In genomic region chr2:235957231-235957630, GRCh38 we compare ENCODE assay signal across 16 cellular contexts.
DNase-seq lines count a peak whose midpoint lies in the region; ATAC-seq and TF ChIP-seq lines count a peak whose summit lies in the region.
"Had no signal": no experiment of that assay in that cellular context is flagged by ENCODE, and none has a peak within 500 bp of the region (broad histone marks: within the 10 kb centered on the region; RNA-seq: fewer than 3 reads in every experiment).

No MANE protein-coding gene starts in this region.

- H4K20me1 ChIP-seq in osteoblast (ENCODE audit: insufficient read depth, low read length), result no peaks in the 10 kb centered on the region

- no peak for TF ChIP-seq CTCF in osteoblast (IDR thresholded peaks at IDR 0.05; ENCODE audit: extremely low read depth, low read depth, low read length)

- H3K27me3 ChIP-seq in osteoblast (ENCODE audit: insufficient read depth, low read length), result no peaks in the 10 kb centered on the region

- H3K9me3 ChIP-seq in osteoblast (ENCODE audit: low read depth, low read length), result no peaks in the 10 kb centered on the region
- H3K9me3 ChIP-seq: Caco-2 had no signal

- H3K79me2 ChIP-seq in osteoblast (ENCODE audit: insufficient read depth, low read length), result no peaks in the 10 kb centered on the region

- H3K27ac ChIP-seq in osteoblast (ENCODE audit: low read depth, low read length), result no peak overlapping the region
- H3K27ac ChIP-seq: GM23248 had no signal

- no peak overlapping the region for H3K4me3 ChIP-seq in osteoblast (ENCODE audit: insufficient read depth, low read length)
- H3K4me3 ChIP-seq: GM12878, GM23248 had no signal

- no peak overlapping the region for H3K4me2 ChIP-seq in osteoblast (ENCODE audit: insufficient read depth, low read length)

- H2AFZ ChIP-seq in osteoblast (ENCODE audit: low read length), result no peak overlapping the region
- H2AFZ ChIP-seq: GM23248 had no signal

- peak; percentile 87 for DNase-seq in G401 (ENCODE audit: low spot score)
- peak; percentile 38 for DNase-seq in NCI-H146 (lab: John Stamatoyannopoulos, UW)
- peak; percentile 20 to 32 for DNase-seq in cerebellar nuclear complex (lab: John Stamatoyannopoulos, UW)
- peak; percentile 51 for DNase-seq in osteoblast (ENCODE audit: insufficient read length, low spot score, missing footprints)
- no peak for DNase-seq in stimulated activated naive CD8-positive, alpha-beta T cell treated with anti-CD3 and anti-CD28 coated beads, Interleukin-15, Interleukin-2, amounts not matched to agents 100 U/mL and 50 U/mL, for 24 hours
- DNase-seq in COR-L47 (lab: John Stamatoyannopoulos, UW), result no peak
- DNase-seq: Caco-2; CD4-positive, alpha-beta memory T cell; DMS153; DND-41; GDM1; GM23248; H7; HCEC 1CT had no signal

- no peak for ATAC-seq in stimulated activated naive CD8-positive, alpha-beta T cell treated with anti-CD3 and anti-CD28 coated beads, Interleukin-15, Interleukin-2, amounts not matched to agents 100 U/mL and 50 U/mL, for 24 hours
- ATAC-seq in GM21825 (IDR thresholded peaks at IDR 0.05; ENCODE audit: unreplicated experiment), result no peak
- ATAC-seq: GM12878 had no signal

- H3K36me3 ChIP-seq in osteoblast (ENCODE audit: insufficient read depth, low read length), result no peaks in the 10 kb centered on the region

- in situ Hi-C loops in G401 (cut with HindIII; ENCODE audit: low sequenced_read_pairs), result no loop called here

- no peaks in the 10 kb centered on the region for H3K4me1 ChIP-seq in osteoblast (ENCODE audit: insufficient read depth, low read length)
- H3K4me1 ChIP-seq: Caco-2 had no signal

Comparison
In these comparisons a context has a peak if more than half of its experiments do, and no peak if none do; other contexts are left out.
1. DNase-seq: peak in G401 (single experiment), NCI-H146 (single experiment), cerebellar nuclear complex (2 of 2) and osteoblast (single experiment); none in stimulated activated naive CD8-positive, alpha-beta T cell treated with anti-CD3 and anti-CD28 coated beads, Interleukin-15, Interleukin-2, amounts not matched to agents 100 U/mL and 50 U/mL, for 24 hours (single experiment) and COR-L47 (single experiment).